Comparison of ENCODE assay signal across 8 cellular contexts in genomic region chr12:13195848-13196301, GRCh38. TPM values are rescaled to one million over a fixed set of nuclear protein-coding genes. Genes with fewer than 3 reads are reported as not detected.
DNase-seq lines count a peak whose midpoint lies in the region; ATAC-seq, FAIRE-seq and TF ChIP-seq lines count a peak whose summit lies in the region.
"Had no signal": no experiment of that assay in that cellular context is flagged by ENCODE, and none has a peak within 500 bp of the region (broad histone marks: within the 10 kb centered on the region; RNA-seq: fewer than 3 reads in every experiment).

No MANE protein-coding gene starts in this region.

- 0% methylated on average over 2 of the region's 2 CpGs for WGBS in HepG2 (ENCODE audit: low lambda C conversion rate)
- WGBS in thymus = 76% methylated on average over 2 of the region's 2 CpGs

- H3K36me3 ChIP-seq in HUES48 (ENCODE audit: control insufficient read depth, insufficient read depth, low read length) (no peaks in the 10 kb centered on the region), HepG2 (replicated peaks in 1 of 2; ENCODE audit: control insufficient read depth in 1 of 2, insufficient read depth in 2 of 2, low read length in 2 of 2) (no peaks in the 10 kb centered on the region), thymus (ENCODE audit: control insufficient read depth, insufficient read depth) (no peaks in the 10 kb centered on the region)

- POLR2A ChIA-PET in HepG2 (lab: Yijun Ruan, JAX) = no interaction called here

- no peak overlapping the region for H2AFZ ChIP-seq in HepG2 (ENCODE audit: low read length)

- intact Hi-C loops in HepG2 (cut with micrococcal nuclease; ENCODE audit: unreplicated experiment) = no loop called here

- FAIRE-seq in HepG2 (lab: Jason Lieb, UNC) = no peak
- FAIRE-seq: islet of Langerhans had no signal

- H3K4me2 ChIP-seq in HepG2 (ENCODE audit: low read depth, low read length) = no peak overlapping the region

- in situ Hi-C loops in astrocyte of the cerebellum (cut with HindIII; ENCODE audit: low sequenced_read_pairs) (no loop called here), HepG2 (cut with HindIII; ENCODE audit: extremely low pct_ligation_motif_present, low pct_unique_long_range_greater_than_20kb) (no loop called here)

- H3K27me3 ChIP-seq in HUES48 (ENCODE audit: control insufficient read depth, insufficient read depth, low read length) = no peaks in the 10 kb centered on the region
- peaks cover 2 to 26% of the 10 kb centered on the region in 2 experiments; a peak in 3 of 5 replicates for H3K27me3 ChIP-seq in HepG2 (ENCODE audit: control insufficient read depth in 1 of 2, insufficient read depth in 2 of 2, low read length in 2 of 2)
- H3K27me3 ChIP-seq in thymus (ENCODE audit: control insufficient read depth, insufficient read depth) = no peaks in the 10 kb centered on the region

- H3K9ac ChIP-seq in HUES48 (ENCODE audit: low read depth, low read length) = no peak overlapping the region
- no peak overlapping the region for H3K9ac ChIP-seq in HepG2 (ENCODE audit: insufficient read depth, low read depth, low read length)

- TF ChIP-seq CTCF in astrocyte of the cerebellum (IDR thresholded peaks at IDR 0.05; ENCODE audit: low read depth, low read length, missing control alignments) = no peak
- no peak for TF ChIP-seq CTCF in HepG2 (CRISPR knock-in tag; IDR thresholded peaks at IDR 0.05)

- peak; percentile 75 for ATAC-seq in HepG2
- ATAC-seq in HG03378 (IDR thresholded peaks at IDR 0.05; ENCODE audit: unreplicated experiment) = no peak

- H3K4me1 ChIP-seq in HUES48 (ENCODE audit: control insufficient read depth, insufficient read depth, low read length) (peaks cover 11% of the 10 kb centered on the region), HepG2 (ENCODE audit: insufficient read depth, low read length) (peaks cover 24% of the 10 kb centered on the region), thymus (ENCODE audit: control insufficient read depth, insufficient read depth, low read length) (no peaks in the 10 kb centered on the region)

- TF ChIP-seq EP300 in HepG2 (IDR thresholded peaks at IDR 0.05; ENCODE audit: low read depth in 2 of 2, low read length in 2 of 2) (no peak), HepG2 (CRISPR knock-in tag; IDR thresholded peaks at IDR 0.05; ENCODE audit: borderline replicate concordance) (no peak)

- H3K4me3 ChIP-seq in HUES48 (ENCODE audit: low read depth, low read length) (no peak overlapping the region), astrocyte of the cerebellum (ENCODE audit: low read depth, low read length) (peak overlapping the region; percentile 75), HepG2 (replicated peaks in 1 of 3; ENCODE audit: insufficient read depth in 1 of 3, low read depth in 2 of 3, low read length in 3 of 3) (no peak overlapping the region), thymus (ENCODE audit: low read length) (no peak overlapping the region)

- H3K9me3 ChIP-seq in HUES48 (ENCODE audit: control insufficient read depth, insufficient read depth, low read length) = no peaks in the 10 kb centered on the region
- no peaks in the 10 kb centered on the region for H3K9me3 ChIP-seq in HepG2 (ENCODE audit: low read length)
- H3K9me3 ChIP-seq in thymus (ENCODE audit: control insufficient read depth) = no peaks in the 10 kb centered on the region

- BruUV-seq in HepG2 (replicated peaks; lab: Mats Ljungman, UMichigan) = no TSS peak

- DNase-seq in astrocyte of the cerebellum (ENCODE audit: low read depth) (no peak), HepG2 (ENCODE audit: low spot score) (no peak), pons (ENCODE audit: low spot score) (no peak)
- DNase-seq in activated effector memory CD4-positive, alpha-beta T cell treated with anti-CD3 and anti-CD28 coated beads, Interleukin-2, amount 50 U/mL, for 16 hours = no peak

- no peak for TF ChIP-seq RAD21 in HepG2 (CRISPR knock-in tag; IDR thresholded peaks at IDR 0.05)

- CTCF ChIA-PET in HepG2 (lab: Yijun Ruan, JAX; ENCODE audit: low intra/inter-chr PET ratio, low total read pairs) = no interaction called here

- H3K79me2 ChIP-seq in HepG2 (ENCODE audit: insufficient read depth, low read length) = no peaks in the 10 kb centered on the region

- H4K20me1 ChIP-seq in HepG2 (ENCODE audit: insufficient read depth, low read length) = no peaks in the 10 kb centered on the region

- H3K27ac ChIP-seq in HUES48 (ENCODE audit: low read depth, low read length) = peak overlapping the region; percentile 30
- no peak overlapping the region for H3K27ac ChIP-seq in HepG2 (ENCODE audit: extremely low read length, insufficient read depth, low read length)
- peak overlapping the region; percentile 71 for H3K27ac ChIP-seq in thymus (ENCODE audit: low read depth)

- TF ChIP-seq POLR2A in HepG2 (IDR thresholded peaks at IDR 0.05; ENCODE audit: insufficient read depth in 1 of 2, low read depth in 2 of 2, low read length in 2 of 2) = no peak

TF ChIP-seq in HepG2, 621 proteins besides CTCF, POLR2A, EP300 and RAD21 (continues in another document):
- TF ChIP-seq TEAD3 (CRISPR knock-in tag; optimal IDR thresholded peaks at IDR 0.05; ENCODE audit: borderline replicate concordance) = peak; percentile 48
- TF ChIP-seq JUNB (CRISPR knock-in tag; IDR thresholded peaks at IDR 0.05; ENCODE audit: borderline replicate concordance) = no peak
- no peak for TF ChIP-seq E2F2 (CRISPR knock-in tag; IDR thresholded peaks at IDR 0.05; ENCODE audit: borderline replicate concordance)
- no peak for TF ChIP-seq PPARG (CRISPR knock-in tag; conservative IDR thresholded peaks at IDR 0.05)
- TF ChIP-seq SP2 (CRISPR knock-in tag; IDR thresholded peaks at IDR 0.05) = no peak
- no peak for TF ChIP-seq ZNF574 (CRISPR knock-in tag; IDR thresholded peaks at IDR 0.05)
- no peak for TF ChIP-seq PHF20 (CRISPR knock-in tag; IDR thresholded peaks at IDR 0.05)
- TF ChIP-seq ZNF607 (CRISPR knock-in tag; IDR thresholded peaks at IDR 0.05; ENCODE audit: borderline replicate concordance) = no peak
- TF ChIP-seq ZNF382 (CRISPR knock-in tag; IDR thresholded peaks at IDR 0.05; ENCODE audit: borderline replicate concordance) = no peak

RNA-seq across cellular contexts. Expression of gene EMP1, which starts 0.7 kb away (rescaled TPM):
- 0.13 TPM in 1 of 2 replicates, not detected in the other for total RNA-seq in HepG2 (2016; rRNA removed; fragmentation: Illumina TruSeq; extraction: Trizol)
- total RNA-seq in HepG2 (2016; cell fraction: cytosol; rRNA removed; fragmentation: Illumina TruSeq; extraction: Trizol; ENCODE audit: low read depth) = 0.71 TPM in 1 of 2 replicates, not detected in the other
- 0.09 and 0.35 TPM in 2 replicates for total RNA-seq in HepG2 (2016; cell fraction: insoluble cytoplasmic fraction; rRNA removed; fragmentation: Illumina TruSeq; extraction: Trizol)
- total RNA-seq in HepG2 (2016; cell fraction: membrane; rRNA removed; fragmentation: Illumina TruSeq; extraction: Trizol) = 0.03 TPM in 1 of 2 replicates, not detected in the other
- 0.50 and 0.59 TPM in 2 replicates for total RNA-seq in HepG2 (2016; cell fraction: nucleus; rRNA removed; fragmentation: Illumina TruSeq; extraction: Trizol)
- polyA plus RNA-seq in HepG2 (2011; rRNA removed) (0.61 and 0.76 TPM in 2 replicates), thymus (33.1 TPM)
- polyA plus RNA-seq in HepG2 (2011; cell fraction: cytosol; rRNA removed) = 0.09 and 0.10 TPM in 2 replicates
- 0.05 TPM in 1 of 2 replicates, not detected in the other for polyA plus RNA-seq in HepG2 (2011; cell fraction: nucleus; rRNA removed)
- polyA plus RNA-seq in HepG2 (2012) = 0.17 and 0.28 TPM in 2 replicates
- polyA plus RNA-seq in HepG2 (2016; cell fraction: cytosol; fragmentation: Illumina TruSeq; extraction: Trizol; ENCODE audit: low read depth) = 0.01 TPM in 1 of 2 replicates, not detected in the other
- 0.05 TPM in 1 of 2 replicates, not detected in the other for polyA plus RNA-seq in HepG2 (2016; cell fraction: insoluble cytoplasmic fraction; fragmentation: Illumina TruSeq; extraction: Trizol; ENCODE audit: low read depth)
- 0.28 TPM in 1 of 2 replicates, not detected in the other for polyA plus RNA-seq in HepG2 (2016; cell fraction: membrane; fragmentation: Illumina TruSeq; extraction: Trizol; ENCODE audit: low read depth)
- polyA plus RNA-seq in HepG2 (2016; cell fraction: nucleus; fragmentation: Illumina TruSeq; extraction: Trizol; ENCODE audit: insufficient read depth, low read depth) = 0.10 TPM in 1 of 2 replicates, not detected in the other
- polyA minus RNA-seq in HepG2 (2011; rRNA and poly(A)+ RNA removed; ENCODE audit: low replicate concordance) = 1.2 and 101 TPM in 2 replicates
- polyA minus RNA-seq in HepG2 (2011; cell fraction: cytosol; rRNA and poly(A)+ RNA removed) = not detected in 2 replicates
- 0.64 and 1.1 TPM in 2 replicates for polyA minus RNA-seq in HepG2 (2011; cell fraction: nucleus; rRNA and poly(A)+ RNA removed)

Comparison
In these comparisons a context has a peak if more than half of its experiments do, and no peak if none do; other contexts are left out.
1. RNA of gene EMP1, which starts 0.7 kb away (polyA plus RNA-seq): 33.1 TPM in thymus (single experiment); 0.01 to 0.76 TPM in HepG2; every median in the first group is over 10 times any median in the second.